In the genomic region with DNA sequence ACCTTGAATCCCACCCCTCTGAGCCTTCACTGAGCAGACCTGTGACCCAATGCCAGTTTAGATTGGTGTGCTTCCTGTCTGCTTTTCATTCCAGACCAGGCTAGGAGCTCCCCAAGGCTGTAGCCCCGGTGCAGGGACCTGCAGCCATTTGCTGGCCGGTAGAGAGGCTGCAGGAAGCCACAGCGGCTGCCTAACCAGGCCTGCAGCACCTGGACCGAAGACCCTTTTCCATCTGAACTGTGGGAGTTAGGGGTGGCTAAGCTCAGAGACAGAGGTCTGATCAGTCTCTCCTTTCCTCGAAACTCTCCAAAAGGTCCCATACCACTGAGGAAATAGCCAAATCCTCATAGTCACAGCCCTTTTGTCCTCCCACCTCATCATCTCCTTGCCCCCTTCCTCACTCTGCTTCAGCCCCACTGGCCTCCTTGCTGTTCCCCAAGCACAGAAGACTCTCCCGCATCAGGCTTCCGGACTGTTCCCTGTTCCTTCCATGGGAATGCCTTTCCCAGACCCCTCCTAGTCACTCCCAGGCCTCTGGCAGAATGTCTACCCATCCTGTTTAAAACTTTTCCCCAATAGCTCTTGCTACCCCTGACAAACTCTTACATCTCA, we compare ENCODE assay signal across 8 cellular contexts. TPM values are rescaled to one million over a fixed set of nuclear protein-coding genes. Genes with fewer than 3 reads are reported as not detected.
DNase-seq lines count a peak whose midpoint lies in the region; FAIRE-seq and TF ChIP-seq lines count a peak whose summit lies in the region.

No MANE protein-coding gene starts in this region.

- no peak for TF ChIP-seq EP300 in stomach (IDR thresholded peaks at IDR 0.05)

- no peak for TF ChIP-seq CTCF in stomach (IDR thresholded peaks at IDR 0.05)

- H3K4me1 ChIP-seq in HUES48 (ENCODE audit: control insufficient read depth, insufficient read depth, low read length) (no peaks in the 10 kb centered on the region; the same call in 1 of the 2 replicates), adipocyte (ENCODE audit: control insufficient read depth, insufficient read depth, low read length) (peaks cover 15% of the 10 kb centered on the region), stomach (peaks cover 7 to 36% (median 16%) of the 10 kb centered on the region in 4 donors)

- 93 to 95% (median 94%) methylated on average over 7 of the region's 7 CpGs for WGBS in stomach, 5 donors

- H3K9me3 ChIP-seq in HUES48 (ENCODE audit: control insufficient read depth, insufficient read depth, low read length) (no peaks in the 10 kb centered on the region), adipocyte (ENCODE audit: control insufficient read depth, low read length) (no peaks in the 10 kb centered on the region), stomach (no peaks in the 10 kb centered on the region)

- H3K27me3 ChIP-seq in HUES48 (ENCODE audit: control insufficient read depth, insufficient read depth, low read length) (no peaks in the 10 kb centered on the region), adipocyte (replicated peaks; ENCODE audit: control insufficient read depth, insufficient read depth, low read length) (peaks cover 4% of the 10 kb centered on the region), layer of hippocampus (ENCODE audit: control insufficient read depth, insufficient read depth, low read length) (no peaks in the 10 kb centered on the region), stomach (no peaks in the 10 kb centered on the region)

- DNase-seq in adipocyte (ENCODE audit: low read depth) (no peak), stomach (no peak), GM12892 (ENCODE audit: insufficient read length) (no peak), midbrain (lab: John Stamatoyannopoulos, UW) (no peak), kidney glomerular epithelial cell (lab: John Stamatoyannopoulos, UW) (no peak)
- no peak for DNase-seq in stimulated activated naive CD4-positive, alpha-beta T cell treated with Interleukin-2 at 50 U/mL for 16 hours (lab: John Stamatoyannopoulos, UW)

- no peak for FAIRE-seq in GM12892 (lab: Jason Lieb, UNC)

- intact Hi-C loops in stomach (cut with DNase I; ENCODE audit: low total_unique reads), result no loop called here

- H3K36me3 ChIP-seq in HUES48 (ENCODE audit: control insufficient read depth, insufficient read depth, low read length) (peaks cover 30% of the 10 kb centered on the region), adipocyte (ENCODE audit: control insufficient read depth, insufficient read depth, low read length, severe bottlenecking) (peaks cover 25% of the 10 kb centered on the region), stomach (peaks cover 0 to 26% (median 24%) of the 10 kb centered on the region in 4 donors)

- no peak overlapping the region for H3K27ac ChIP-seq in HUES48 (ENCODE audit: low read depth, low read length)
- H3K27ac ChIP-seq in layer of hippocampus (ENCODE audit: low read depth, low read length), result peak overlapping the region; percentile 54
- H3K27ac ChIP-seq in stomach, result peak overlapping the region; percentile 43 to 89 (median 82)

- TF ChIP-seq POLR2A in stomach (IDR thresholded peaks at IDR 0.05) (no peak), GM12892 (IDR thresholded peaks at IDR 0.05; ENCODE audit: low read depth, low read length) (no peak)

- H3K4me3 ChIP-seq in HUES48 (ENCODE audit: low read depth, low read length) (peak overlapping the region; percentile 97), adipocyte (ENCODE audit: low read length) (peak overlapping the region; percentile 84), stomach (peak overlapping the region; percentile 84 to 94 (median 90))

- no peak overlapping the region for H3K9ac ChIP-seq in HUES48 (ENCODE audit: low read depth, low read length)
- peak overlapping the region; percentile 92 for H3K9ac ChIP-seq in adipocyte (ENCODE audit: low read length)

RNA-seq across cellular contexts. Expression of a gene that starts 0.7 kb away (rescaled TPM):
- total RNA-seq in stomach, result 10 to 100 TPM in 3 of 5 donors, 1 to 10 TPM in 2; 1.4 to 66.1 (median 17.8) TPM
- polyA plus RNA-seq in stomach, result 10 to 100 TPM; 11.7 to 14.2 (median 12.6) TPM
- 21.3 TPM for polyA plus RNA-seq in GM12892 (2012; ENCODE audit: missing spikeins)

RNA-seq across cellular contexts. Expression of a gene that starts 49.3 kb away (rescaled TPM):
- total RNA-seq in stomach, result 1 to 10 TPM in 2 of 5 donors, under 1 TPM in 2, not detected in 1; 0.29 to 3.6 (median 0.77) TPM
- polyA plus RNA-seq in stomach, result 1 to 10 TPM; 1.8 to 2.4 (median 2.2) TPM
- 3.2 TPM for polyA plus RNA-seq in GM12892 (2012; ENCODE audit: missing spikeins)
